In the genomic region with DNA sequence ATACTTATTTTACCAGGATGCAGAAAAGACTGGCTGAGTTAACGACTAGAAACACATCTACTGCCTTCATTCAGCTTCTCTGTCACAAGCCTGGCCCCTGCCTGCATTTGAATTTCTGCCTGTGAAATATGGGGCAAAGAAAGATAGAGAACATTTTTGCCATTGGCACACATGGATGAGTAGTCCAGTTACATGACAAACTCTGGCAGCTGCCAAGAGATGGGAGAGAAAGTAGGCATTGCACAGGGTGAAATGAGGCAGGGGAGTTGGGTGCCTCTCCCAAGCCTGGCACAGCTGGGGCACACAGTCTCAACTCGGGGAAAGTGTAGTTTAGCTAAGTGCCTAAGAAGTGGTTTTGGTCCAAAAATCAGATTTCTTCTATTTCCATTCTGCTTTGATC, we compare ENCODE assay signal across 11 cellular contexts. TPM values are rescaled to one million over a fixed set of nuclear protein-coding genes. Genes with fewer than 3 reads are reported as not detected.
A peak's percentile ranks its signal among the peaks of the same experiment; 100 is the strongest.
DNase-seq lines count a peak whose midpoint lies in the region; ATAC-seq and TF ChIP-seq lines count a peak whose summit lies in the region.
"Had no signal": no experiment of that assay in that cellular context is flagged by ENCODE, and none has a peak within 500 bp of the region (broad histone marks: within the 10 kb centered on the region; RNA-seq: fewer than 3 reads in every experiment).

No MANE protein-coding gene starts in this region.

- H3K27me3 Mint-ChIP-seq in endodermal cell (ENCODE audit: insufficient read depth) (peaks cover 55% of the 10 kb centered on the region), neural progenitor cell (ENCODE audit: insufficient read depth, low read depth) (peaks cover 2% of the 10 kb centered on the region)
- H3K27me3 Mint-ChIP-seq: B cell had no signal

- no peaks in the 10 kb centered on the region for H3K27me3 ChIP-seq in cardiac muscle cell
- H3K27me3 ChIP-seq in endodermal cell (ENCODE audit: control insufficient read depth, insufficient read depth, low read length, poor library complexity, severe bottlenecking): no peaks in the 10 kb centered on the region
- H3K27me3 ChIP-seq in neural progenitor cell: peaks cover 68% of the 10 kb centered on the region

- H3K9ac ChIP-seq in endodermal cell (ENCODE audit: extremely low read depth, low read length, poor library complexity, severe bottlenecking): no peak overlapping the region
- H3K9ac ChIP-seq in neural progenitor cell: no peak overlapping the region

- H3K4me2 ChIP-seq in neural progenitor cell: no peak overlapping the region

- H3K9me3 ChIP-seq in cardiac muscle cell (ENCODE audit: low read depth): no peaks in the 10 kb centered on the region
- H3K9me3 ChIP-seq in endodermal cell (ENCODE audit: control insufficient read depth, low read length): no peaks in the 10 kb centered on the region
- H3K9me3 ChIP-seq in neural progenitor cell (ENCODE audit: low read depth): no peaks in the 10 kb centered on the region

- intact Hi-C loops in Right ventricle myocardium inferior (cut with DNase I): no loop called here

- H4K20me1 ChIP-seq in neural progenitor cell (ENCODE audit: low read depth): no peaks in the 10 kb centered on the region

- no peak overlapping the region for H3K27ac Mint-ChIP-seq in endodermal cell
- H3K27ac Mint-ChIP-seq in neural progenitor cell: peak overlapping the region; percentile 95
- H3K27ac Mint-ChIP-seq: B cell had no signal

- H3K27ac ChIP-seq in cardiac muscle cell: peak overlapping the region; percentile 86
- no peak overlapping the region for H3K27ac ChIP-seq in endodermal cell (ENCODE audit: low read depth, low read length)
- H3K27ac ChIP-seq in neural progenitor cell: no peak overlapping the region

- H2AFZ ChIP-seq in neural progenitor cell (replicated peaks): no peak overlapping the region

- no peak for TF ChIP-seq CTCF in cardiac muscle cell (IDR thresholded peaks at IDR 0.05; ENCODE audit: low read depth, low read length)
- TF ChIP-seq CTCF in endodermal cell (conservative IDR thresholded peaks at IDR 0.05): no peak
- no peak for TF ChIP-seq CTCF in neural progenitor cell (IDR thresholded peaks at IDR 0.05)

- WGBS in endodermal cell (ENCODE audit: insufficient coverage in 1 of 2, insufficient read length in 1 of 2), 2 experiments: 87 to 93% methylated on average over 2 of the region's 2 CpGs

- no peaks in the 10 kb centered on the region for H3K79me2 ChIP-seq in neural progenitor cell (ENCODE audit: low read depth)

- H3K4me3 ChIP-seq in cardiac muscle cell: no peak overlapping the region
- no peak overlapping the region for H3K4me3 ChIP-seq in endodermal cell (ENCODE audit: low read length)
- no peak overlapping the region for H3K4me3 ChIP-seq in neural progenitor cell

- H3K4me1 Mint-ChIP-seq in endodermal cell: peaks cover 62% of the 10 kb centered on the region
- H3K4me1 Mint-ChIP-seq in neural progenitor cell: peaks cover 76% of the 10 kb centered on the region
- H3K4me1 Mint-ChIP-seq: B cell had no signal

- no peaks in the 10 kb centered on the region for H3K36me3 ChIP-seq in cardiac muscle cell
- H3K36me3 ChIP-seq in endodermal cell (ENCODE audit: control insufficient read depth, insufficient read depth, low read length): peaks cover 76% of the 10 kb centered on the region
- no peaks in the 10 kb centered on the region for H3K36me3 ChIP-seq in neural progenitor cell

- H3K36me3 Mint-ChIP-seq in endodermal cell (ENCODE audit: low read depth) (peaks cover 61% of the 10 kb centered on the region), neural progenitor cell (peaks cover 8% of the 10 kb centered on the region)

- no peak for ATAC-seq in Right ventricle myocardium inferior

- H3K9me3 Mint-ChIP-seq in endodermal cell: no peaks in the 10 kb centered on the region
- H3K9me3 Mint-ChIP-seq in neural progenitor cell: peaks cover 2% of the 10 kb centered on the region

- H3K4me1 ChIP-seq in cardiac muscle cell (ENCODE audit: low read depth) (peaks cover 29% of the 10 kb centered on the region), endodermal cell (ENCODE audit: control insufficient read depth, insufficient read depth, low read length) (peaks cover 29% of the 10 kb centered on the region), neural progenitor cell (peaks cover 35% of the 10 kb centered on the region)

- H3F3A ChIP-seq in neural progenitor cell (ENCODE audit: low read depth): no peaks in the 10 kb centered on the region

- H3K4me3 Mint-ChIP-seq in endodermal cell (no peak overlapping the region), neural progenitor cell (no peak overlapping the region)
- H3K4me3 Mint-ChIP-seq: B cell had no signal

- DNase-seq in cardiac muscle cell (ENCODE audit: low read depth in 1 of 2, low spot score in 1 of 2) (no peak), Right ventricle myocardium inferior (ENCODE audit: missing footprints) (no peak), endodermal cell (peak; percentile 8), neural progenitor cell (ENCODE audit: low spot score) (no peak), ecto neural progenitor cell (ENCODE audit: low spot score) (no peak), SHP77 (lab: John Stamatoyannopoulos, UW) (no peak)
- no peak for DNase-seq in central memory CD4-positive, alpha-beta T cell
- DNase-seq in activated effector memory CD4-positive, alpha-beta T cell treated with anti-CD3 and anti-CD28 coated beads, Interleukin-2, amount 50 U/mL, for 16 hours: no peak
- DNase-seq: caudate nucleus; stimulated activated CD4-positive, alpha-beta T cell treated with anti-CD3 and anti-CD28 coated beads, Interleukin-4, amount 100 ng/mL, for 24 hours had no signal

RNA-seq across cellular contexts. Expression of a gene that starts 24.0 kb away (rescaled TPM):
- total RNA-seq in cardiac muscle cell (90.2 and 217 TPM in 2 replicates), Right ventricle myocardium inferior (212 TPM), endodermal cell (100 to 1,000 TPM; 355 to 392 TPM), neural progenitor cell (ENCODE audit: low replicate concordance) (20.1 and 21.8 TPM in 2 replicates)
- polyA plus RNA-seq in cardiac muscle cell: 141 and 284 TPM in 2 replicates
- polyA plus RNA-seq in endodermal cell (2013, experiment 1 of 2): 280 TPM
- polyA plus RNA-seq in endodermal cell (2013, experiment 2 of 2): 311 TPM
